1 cellular context compared by ENCODE assay signal in genomic region chr4:25234390-25235367, GRCh38.
TF ChIP-seq lines count a peak whose summit lies in the region.

No MANE protein-coding gene starts in this region.

TF ChIP-seq in IMR-90, 13 proteins besides CTCF, POLR2A, EP300 and RAD21:
- no peak for TF ChIP-seq RFX5 (IDR thresholded peaks at IDR 0.05; ENCODE audit: low read depth, low read length)
- peak; percentile 20; the same call in 1 of the 2 replicates for TF ChIP-seq SMC3 (IDR thresholded peaks at IDR 0.05; ENCODE audit: low read depth, low read length)
- TF ChIP-seq CHD1 (IDR thresholded peaks at IDR 0.05; ENCODE audit: low read depth, low read length): no peak
- peak; percentile 84 for TF ChIP-seq BHLHE40 (IDR thresholded peaks at IDR 0.05; ENCODE audit: low read depth, low read length)
- no peak for TF ChIP-seq MAZ (IDR thresholded peaks at IDR 0.05; ENCODE audit: borderline replicate concordance, low read depth, low read length)
- TF ChIP-seq MAFK (IDR thresholded peaks at IDR 0.05; ENCODE audit: low read depth, low read length): no peak
- no peak for TF ChIP-seq CEBPB (IDR thresholded peaks at IDR 0.05; ENCODE audit: low read depth, low read length)
- TF ChIP-seq USF2 (IDR thresholded peaks at IDR 0.05; ENCODE audit: low read depth, low read length): no peak
- 0 out of 2 replicates have a peak, but pooled peaks have one; percentile 42 for TF ChIP-seq MXI1 (IDR thresholded peaks at IDR 0.05; ENCODE audit: borderline replicate concordance, low read depth, low read length)
- TF ChIP-seq, protein P1, sequence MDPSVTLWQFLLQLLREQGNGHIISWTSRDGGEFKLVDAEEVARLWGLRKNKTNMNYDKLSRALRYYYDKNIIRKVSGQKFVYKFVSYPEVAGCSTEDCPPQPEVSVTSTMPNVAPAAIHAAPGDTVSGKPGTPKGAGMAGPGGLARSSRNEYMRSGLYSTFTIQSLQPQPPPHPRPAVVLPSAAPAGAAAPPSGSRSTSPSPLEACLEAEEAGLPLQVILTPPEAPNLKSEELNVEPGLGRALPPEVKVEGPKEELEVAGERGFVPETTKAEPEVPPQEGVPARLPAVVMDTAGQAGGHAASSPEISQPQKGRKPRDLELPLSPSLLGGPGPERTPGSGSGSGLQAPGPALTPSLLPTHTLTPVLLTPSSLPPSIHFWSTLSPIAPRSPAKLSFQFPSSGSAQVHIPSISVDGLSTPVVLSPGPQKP (IDR thresholded peaks at IDR 0.05; ENCODE audit: borderline replicate concordance, low read depth, low read length): no peak
- no peak for TF ChIP-seq FOS (IDR thresholded peaks at IDR 0.05; ENCODE audit: low read depth, low read length)
- no peak; the same call in 1 of the 2 replicates for TF ChIP-seq NFE2L2 (IDR thresholded peaks at IDR 0.05; ENCODE audit: low read depth, low read length)
- no peak for TF ChIP-seq RCOR1 (IDR thresholded peaks at IDR 0.05; ENCODE audit: insufficient replicate concordance, low read length)
